ENCODE assay signal across 8 cellular contexts in the genomic region with DNA sequence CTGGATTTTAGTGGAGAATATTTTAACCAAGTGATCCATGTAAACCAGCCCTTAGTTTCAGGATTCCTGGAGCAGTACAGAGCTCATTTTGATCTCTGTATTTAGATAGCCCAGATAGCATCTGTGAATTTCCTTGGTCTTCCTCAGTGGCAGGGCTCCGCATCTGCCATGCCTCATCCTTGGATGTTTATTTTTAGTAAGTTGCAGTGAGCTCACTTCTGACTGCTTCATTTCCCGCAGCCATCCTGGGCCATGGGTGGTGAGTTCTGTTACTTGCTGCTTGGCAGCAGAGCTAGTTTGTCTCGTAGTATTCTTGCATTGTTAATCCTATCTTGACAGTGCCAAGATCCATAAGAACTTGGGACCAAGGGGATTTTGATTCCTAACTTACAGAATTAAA. TPM values are rescaled to one million over a fixed set of nuclear protein-coding genes. Genes with fewer than 3 reads are reported as not detected.
A peak's percentile ranks its signal among the peaks of the same experiment; 100 is the strongest.
DNase-seq lines count a peak whose midpoint lies in the region; ATAC-seq and TF ChIP-seq lines count a peak whose summit lies in the region.

No MANE protein-coding gene starts in this region.

- no peaks in the 10 kb centered on the region for H3K27me3 ChIP-seq in tibial artery

- no peaks in the 10 kb centered on the region for H3K9me3 Mint-ChIP-seq in activated T-cell treated with anti-CD3 and anti-CD28 coated beads, Interleukin-2, amount 50 U/mL, for 24 hours
- H3K9me3 Mint-ChIP-seq in activated T-cell treated with anti-CD3 and anti-CD28 coated beads, Interleukin-2, amount 50 U/mL, for 72 hours, result no peaks in the 10 kb centered on the region

- H3K4me3 ChIP-seq in cardiac fibroblast (replicated peaks in 1 of 2; ENCODE audit: low read depth in 2 of 2, low read length in 2 of 2) (no peak overlapping the region), tibial artery (no peak overlapping the region)

- H3K4me1 ChIP-seq in tibial artery, result peaks cover 0 to 47% (median 40%) of the 10 kb centered on the region in 4 donors

- H3K27ac Mint-ChIP-seq in activated T-cell treated with anti-CD3 and anti-CD28 coated beads, Interleukin-2, amount 50 U/mL, for 24 hours, result peak overlapping the region; percentile 64
- H3K27ac Mint-ChIP-seq in activated T-cell treated with anti-CD3 and anti-CD28 coated beads, Interleukin-2, amount 50 U/mL, for 72 hours, result no peak overlapping the region

- H3K9me3 ChIP-seq in tibial artery, result no peaks in the 10 kb centered on the region

- H3K4me3 Mint-ChIP-seq in activated T-cell treated with anti-CD3 and anti-CD28 coated beads, Interleukin-2, amount 50 U/mL, for 24 hours, result no peak overlapping the region
- no peak overlapping the region for H3K4me3 Mint-ChIP-seq in activated T-cell treated with anti-CD3 and anti-CD28 coated beads, Interleukin-2, amount 50 U/mL, for 72 hours

- H3K27me3 Mint-ChIP-seq in activated T-cell treated with anti-CD3 and anti-CD28 coated beads, Interleukin-2, amount 50 U/mL, for 24 hours, result no peaks in the 10 kb centered on the region
- no peaks in the 10 kb centered on the region for H3K27me3 Mint-ChIP-seq in activated T-cell treated with anti-CD3 and anti-CD28 coated beads, Interleukin-2, amount 50 U/mL, for 72 hours (ENCODE audit: low read depth)

- H3K36me3 ChIP-seq in tibial artery, result peaks cover 26 to 55% (median 45%) of the 10 kb centered on the region in 3 donors

- DNase-seq in activated T-cell treated with anti-CD3 and anti-CD28 coated beads, Interleukin-2, amount 50 U/mL, for 24 hours, result no peak
- no peak for DNase-seq in activated T-cell treated with anti-CD3 and anti-CD28 coated beads, Interleukin-2, amount 50 U/mL, for 72 hours
- DNase-seq in cardiac fibroblast (ENCODE audit: low read depth in 2 of 2) (peak; percentile 72 to 77), kidney tubule cell (ENCODE audit: low spot score) (peak; percentile 81), tibial artery (no peak), HUDEP-2 (lab: John Stamatoyannopoulos, UW; ENCODE audit: unreplicated experiment in 76 of 76) (no peak), NCI-H446 treated with DMSO at 0.1 percent for 48 hours (lab: John Stamatoyannopoulos, UW) (no peak)

- H3K4me1 Mint-ChIP-seq in activated T-cell treated with anti-CD3 and anti-CD28 coated beads, Interleukin-2, amount 50 U/mL, for 24 hours (ENCODE audit: low read depth), result peaks cover 23% of the 10 kb centered on the region
- peaks cover 9% of the 10 kb centered on the region for H3K4me1 Mint-ChIP-seq in activated T-cell treated with anti-CD3 and anti-CD28 coated beads, Interleukin-2, amount 50 U/mL, for 72 hours (ENCODE audit: low read depth)

- H3K36me3 Mint-ChIP-seq in activated T-cell treated with anti-CD3 and anti-CD28 coated beads, Interleukin-2, amount 50 U/mL, for 24 hours (ENCODE audit: low read depth), result peaks cover 90% of the 10 kb centered on the region
- H3K36me3 Mint-ChIP-seq in activated T-cell treated with anti-CD3 and anti-CD28 coated beads, Interleukin-2, amount 50 U/mL, for 72 hours (ENCODE audit: insufficient read depth in 2 of 2), result peaks cover 4 to 38% of the 10 kb centered on the region in 2 donors

- TF ChIP-seq CTCF in cardiac fibroblast (IDR thresholded peaks at IDR 0.05; ENCODE audit: low read depth, low read length), result no peak
- no peak for TF ChIP-seq CTCF in tibial artery (IDR thresholded peaks at IDR 0.05)

- H3K27ac ChIP-seq in tibial artery, result peak overlapping the region; percentile 42 to 59

- intact Hi-C loops in tibial artery (cut with DNase I; ENCODE audit: low total_unique reads), result no loop called here

- no peak for ATAC-seq in activated T-cell treated with anti-CD3 and anti-CD28 coated beads, Interleukin-2, amount 50 U/mL, for 72 hours (replicated peaks in 1 of 2)
- ATAC-seq in GM18861 (IDR thresholded peaks at IDR 0.05; ENCODE audit: unreplicated experiment), result no peak

RNA-seq across cellular contexts. Expression of a gene that starts 33.7 kb away (rescaled TPM):
- 100 to 1,000 TPM; 190 to 194 TPM for total RNA-seq in activated T-cell treated with anti-CD3 and anti-CD28 coated beads, Interleukin-2, amount 50 U/mL, for 72 hours

RNA-seq across cellular contexts. Expression of a gene that starts 45.1 kb away (rescaled TPM):
- 10 to 100 TPM; 12.7 to 15.4 TPM for total RNA-seq in activated T-cell treated with anti-CD3 and anti-CD28 coated beads, Interleukin-2, amount 50 U/mL, for 72 hours

Comparison
In these comparisons a context has a peak if more than half of its experiments do, and no peak if none do; other contexts are left out.
1. DNase-seq: peak in cardiac fibroblast (2 of 2) and kidney tubule cell (single experiment); none in activated T-cell treated with anti-CD3 and anti-CD28 coated beads, Interleukin-2, amount 50 U/mL, for 24 hours (single experiment), activated T-cell treated with anti-CD3 and anti-CD28 coated beads, Interleukin-2, amount 50 U/mL, for 72 hours (0 of 2), tibial artery (0 of 2), HUDEP-2 (0 of 76) and NCI-H446 treated with DMSO at 0.1 percent for 48 hours (single experiment).